24 cellular contexts compared by ENCODE assay signal in the genomic region with DNA sequence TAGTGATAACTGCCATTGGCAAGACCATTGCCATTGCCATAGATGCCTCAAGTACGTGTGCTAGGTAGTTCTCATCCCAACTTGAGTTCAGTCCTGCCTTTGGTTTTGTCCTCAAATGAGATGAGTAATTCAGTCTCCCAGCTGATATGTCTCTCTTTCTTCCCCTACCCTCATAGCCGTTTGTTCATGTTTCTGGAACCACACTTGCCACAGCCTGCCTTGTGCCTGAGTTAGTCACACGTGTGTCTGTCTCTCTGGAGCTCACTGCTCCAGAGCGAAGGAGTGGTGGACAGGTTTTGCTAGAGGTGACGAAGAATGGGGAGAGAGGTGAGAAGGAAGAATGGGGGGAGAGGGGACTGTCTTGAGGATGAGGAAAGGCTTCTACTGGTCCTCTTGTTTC.
"Had no signal": no experiment of that assay in that cellular context is flagged by ENCODE, and none has a peak within 500 bp of the region (broad histone marks: within the 10 kb centered on the region; RNA-seq: fewer than 3 reads in every experiment).

No MANE protein-coding gene starts in this region.

- H3K36me3 Mint-ChIP-seq: activated naive CD8-positive, alpha-beta T cell; naive B cell; stimulated activated memory B cell treated with anti-CD40 and anti-IgM and Interleukin-4, amounts not matched to agents 10 μg/mL and 1 μg/mL and 100 μg/mL, for 72 hours had no signal

- H3K36me3 ChIP-seq: cardiac muscle cell, esophagus muscularis mucosa, gastroesophageal sphincter, heart left ventricle, right lobe of liver, upper lobe of left lung had no signal

- H3K4me1 ChIP-seq: esophagus muscularis mucosa, gastroesophageal sphincter, heart left ventricle, right lobe of liver, testis, upper lobe of left lung had no signal

- H3K27me3 Mint-ChIP-seq: activated naive CD8-positive, alpha-beta T cell; stimulated activated memory B cell treated with anti-CD40 and anti-IgM and Interleukin-4, amounts not matched to agents 10 μg/mL and 1 μg/mL and 100 μg/mL, for 72 hours had no signal

- H3K27ac Mint-ChIP-seq: activated CD4-positive, alpha-beta T cell treated with anti-CD3 and anti-CD28 coated beads, Interleukin-2, amount 10 ng/mL, durations not matched to agents 7 days and 5 days; activated CD8-positive, alpha-beta T cell treated with anti-CD3 and anti-CD28 coated beads, Interleukin-2, amount 10 ng/mL, durations not matched to agents 7 days and 5 days; activated naive CD8-positive, alpha-beta T cell; stimulated activated memory B cell treated with anti-CD40 and anti-IgM and Interleukin-4, amounts not matched to agents 10 μg/mL and 1 μg/mL and 100 μg/mL, for 72 hours; T-helper 2 cell treated with Interferon-gamma antibody and Interleukin-4, amounts not matched to agents 5 μg/mL and 100 μg/mL, for 36 hours had no signal

- H3K4me3 ChIP-seq: cardiac muscle cell, esophagus muscularis mucosa, gastroesophageal sphincter, heart left ventricle, mucosa of descending colon, right lobe of liver, testis, upper lobe of left lung had no signal

- H3K27ac ChIP-seq: cardiac muscle cell, esophagus muscularis mucosa, gastroesophageal sphincter, heart left ventricle, right lobe of liver, testis, upper lobe of left lung, VCaP had no signal

- H3K9me3 Mint-ChIP-seq: activated CD4-positive, alpha-beta T cell treated with anti-CD3 and anti-CD28 coated beads, Interleukin-2, amount 10 ng/mL, durations not matched to agents 7 days and 5 days; T-helper 2 cell treated with Interferon-gamma antibody and Interleukin-4, amounts not matched to agents 5 μg/mL and 100 μg/mL, for 36 hours had no signal

- H3K9me3 ChIP-seq: esophagus muscularis mucosa, gastroesophageal sphincter, heart left ventricle, mucosa of descending colon, right lobe of liver, testis, upper lobe of left lung had no signal

- DNase-seq: activated CD4-positive, alpha-beta T cell treated with anti-CD3 and anti-CD28 coated beads, Interleukin-2, amount 10 ng/mL, durations not matched to agents 7 days and 5 days; activated CD8-positive, alpha-beta T cell treated with anti-CD3 and anti-CD28 coated beads, Interleukin-2, amount 10 ng/mL, durations not matched to agents 7 days and 5 days; activated T-cell treated with anti-CD3 and anti-CD28 coated beads, Interleukin-2, amount 50 U/mL, for 1 hour; effector CD4-positive, alpha-beta T cell; heart left ventricle; left colon; mucosa of descending colon; naive B cell; nucleus accumbens; posterior cingulate gyrus; right lobe of liver; small intestine; stimulated activated CD4-positive, alpha-beta T cell treated with anti-CD3 and anti-CD28 coated beads, Interleukin-15, amount 100 ng/mL, for 24 hours; testis; upper lobe of left lung had no signal

- H3K4me3 Mint-ChIP-seq: activated CD4-positive, alpha-beta T cell treated with anti-CD3 and anti-CD28 coated beads, Interleukin-2, amount 10 ng/mL, durations not matched to agents 7 days and 5 days; activated CD8-positive, alpha-beta T cell treated with anti-CD3 and anti-CD28 coated beads, Interleukin-2, amount 10 ng/mL, durations not matched to agents 7 days and 5 days; activated naive CD8-positive, alpha-beta T cell; naive B cell; stimulated activated memory B cell treated with anti-CD40 and anti-IgM and Interleukin-4, amounts not matched to agents 10 μg/mL and 1 μg/mL and 100 μg/mL, for 72 hours; T-helper 2 cell treated with Interferon-gamma antibody and Interleukin-4, amounts not matched to agents 5 μg/mL and 100 μg/mL, for 36 hours had no signal

- H3K27me3 ChIP-seq: cardiac muscle cell, esophagus muscularis mucosa, gastroesophageal sphincter, right lobe of liver, testis, upper lobe of left lung had no signal

- ATAC-seq: activated CD4-positive, CD25-positive, alpha-beta regulatory T cell treated with anti-CD3 and anti-CD28 coated beads, Interleukin-2, amount 50 U/mL, for 24 hours; activated CD8-positive, alpha-beta T cell treated with anti-CD3 and anti-CD28 coated beads, Interleukin-2, amount 10 ng/mL, durations not matched to agents 7 days and 5 days; gastroesophageal sphincter; heart left ventricle; left colon; mucosa of descending colon; right lobe of liver; SK-N-SH treated with all-trans-retinoic acid at 6 μM for 48 hours; stimulated activated memory B cell treated with anti-CD40 and anti-IgM and Interleukin-4, amounts not matched to agents 10 μg/mL and 1 μg/mL and 100 μg/mL, for 72 hours had no signal

- H3K4me1 Mint-ChIP-seq: naive B cell; stimulated activated memory B cell treated with anti-CD40 and anti-IgM and Interleukin-4, amounts not matched to agents 10 μg/mL and 1 μg/mL and 100 μg/mL, for 72 hours had no signal
